In the genomic region with DNA sequence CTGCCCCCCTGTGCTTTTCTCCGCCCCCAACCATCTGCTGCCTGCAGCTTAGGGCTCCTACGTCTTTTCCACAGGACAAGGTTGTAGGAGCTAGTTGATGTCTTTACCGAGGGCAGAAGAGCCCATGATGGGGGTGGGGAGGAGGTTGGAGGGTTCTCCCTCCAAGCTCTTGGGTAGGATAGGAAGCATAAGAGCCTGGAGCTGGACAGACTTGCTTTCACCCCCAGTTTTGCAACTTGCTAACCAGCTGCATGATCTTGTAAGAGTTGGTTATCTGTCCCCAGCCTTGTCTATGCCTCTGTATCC, we compare ENCODE assay signal across 8 cellular contexts. TPM values are rescaled to one million over a fixed set of nuclear protein-coding genes. Genes with fewer than 3 reads are reported as not detected.
DNase-seq lines count a peak whose midpoint lies in the region; ATAC-seq and TF ChIP-seq lines count a peak whose summit lies in the region.

No MANE protein-coding gene starts in this region.

- H3K4me3 Mint-ChIP-seq in activated CD4-positive, alpha-beta T cell treated with anti-CD3 and anti-CD28 coated beads, Interleukin-2, amount 10 ng/mL, durations not matched to agents 7 days and 5 days, result peak overlapping the region; percentile 94
- peak overlapping the region; percentile 98 for H3K4me3 Mint-ChIP-seq in activated naive CD8-positive, alpha-beta T cell treated with anti-CD3 and anti-CD28 coated beads, Interleukin-2, amount 10 ng/mL, durations not matched to agents 7 days and 5 days

- 3 to 8% methylated on average over 3 of the region's 3 CpGs for WGBS in testis, 2 donors

- intact Hi-C loops in testis (cut with DNase I; ENCODE audit: low total_unique reads), result no loop called here

- peak overlapping the region; percentile 94 for H3K27ac Mint-ChIP-seq in activated CD4-positive, alpha-beta T cell treated with anti-CD3 and anti-CD28 coated beads, Interleukin-2, amount 10 ng/mL, durations not matched to agents 7 days and 5 days
- peak overlapping the region; percentile 94 for H3K27ac Mint-ChIP-seq in activated naive CD8-positive, alpha-beta T cell treated with anti-CD3 and anti-CD28 coated beads, Interleukin-2, amount 10 ng/mL, durations not matched to agents 7 days and 5 days

- CTCF ChIA-PET in activated CD4-positive, alpha-beta T cell treated with anti-CD3 and anti-CD28 coated beads, Interleukin-2, amount 10 ng/mL, durations not matched to agents 7 days and 5 days (lab: Charles Lee), result no interaction called here

- no peak for DNase-seq in activated CD4-positive, alpha-beta T cell treated with anti-CD3 and anti-CD28 coated beads, Interleukin-2, amount 10 ng/mL, durations not matched to agents 7 days and 5 days
- no peak for DNase-seq in activated CD4-positive, alpha-beta T cell treated with anti-CD3 and anti-CD28 coated beads for 48 hours
- no peak for DNase-seq in activated naive CD8-positive, alpha-beta T cell treated with anti-CD3 and anti-CD28 coated beads, Interleukin-2, amount 10 ng/mL, durations not matched to agents 7 days and 5 days
- no peak for DNase-seq in kidney epithelial cell (ENCODE audit: low read depth)
- DNase-seq in testis, result no peak
- DNase-seq in NCI-H2029 treated with DMSO at 0.1 percent for 48 hours (lab: John Stamatoyannopoulos, UW), result no peak
- no peak for DNase-seq in stimulated activated CD4-positive, alpha-beta T cell treated with anti-CD3 and anti-CD28 coated beads, Interleukin-4, amount 100 ng/mL, for 4 hours

- peaks cover 47% of the 10 kb centered on the region for H3K36me3 Mint-ChIP-seq in activated CD4-positive, alpha-beta T cell treated with anti-CD3 and anti-CD28 coated beads, Interleukin-2, amount 10 ng/mL, durations not matched to agents 7 days and 5 days (ENCODE audit: low read depth)
- peaks cover 19% of the 10 kb centered on the region for H3K36me3 Mint-ChIP-seq in activated naive CD8-positive, alpha-beta T cell treated with anti-CD3 and anti-CD28 coated beads, Interleukin-2, amount 10 ng/mL, durations not matched to agents 7 days and 5 days

- TF ChIP-seq CTCF in kidney epithelial cell (IDR thresholded peaks at IDR 0.05; ENCODE audit: insufficient read depth, low read length, poor library complexity, severe bottlenecking) (no peak), testis (IDR thresholded peaks at IDR 0.05) (no peak)

- no peaks in the 10 kb centered on the region for H3K9me3 ChIP-seq in testis

- H3K4me3 ChIP-seq in kidney epithelial cell (ENCODE audit: low read depth, low read length) (peak overlapping the region; percentile 72), testis (peak overlapping the region; percentile 95 to 97)

- no peaks in the 10 kb centered on the region for H3K27me3 ChIP-seq in kidney epithelial cell (ENCODE audit: control insufficient read depth, insufficient read depth, low read length)
- no peaks in the 10 kb centered on the region for H3K27me3 ChIP-seq in testis

- TF ChIP-seq POLR2A in testis (IDR thresholded peaks at IDR 0.05), result no peak

- no peak overlapping the region for H3K27ac ChIP-seq in testis

- no peaks in the 10 kb centered on the region for H3K9me3 Mint-ChIP-seq in activated CD4-positive, alpha-beta T cell treated with anti-CD3 and anti-CD28 coated beads, Interleukin-2, amount 10 ng/mL, durations not matched to agents 7 days and 5 days
- no peaks in the 10 kb centered on the region for H3K9me3 Mint-ChIP-seq in activated naive CD8-positive, alpha-beta T cell treated with anti-CD3 and anti-CD28 coated beads, Interleukin-2, amount 10 ng/mL, durations not matched to agents 7 days and 5 days

- POLR2A ChIA-PET in activated CD4-positive, alpha-beta T cell treated with anti-CD3 and anti-CD28 coated beads, Interleukin-2, amount 10 ng/mL, durations not matched to agents 7 days and 5 days (lab: Charles Lee), result no interaction called here
- POLR2A ChIA-PET in activated naive CD8-positive, alpha-beta T cell treated with anti-CD3 and anti-CD28 coated beads, Interleukin-2, amount 10 ng/mL, durations not matched to agents 7 days and 5 days (lab: Charles Lee), result interaction anchor here (0.6 to 1.8 kb wide), 4 partner anchors 22 to 473 kb away, joined by 3 to 5 read pairs (median 4); partner anchors contain the start of gene EIF2B5

- no peak for ATAC-seq in activated naive CD8-positive, alpha-beta T cell treated with anti-CD3 and anti-CD28 coated beads, Interleukin-2, amount 10 ng/mL, durations not matched to agents 7 days and 5 days (ENCODE audit: low read depth)
- no peak for ATAC-seq in GM19351 (IDR thresholded peaks at IDR 0.05; ENCODE audit: unreplicated experiment)

- peaks cover 36% of the 10 kb centered on the region for H3K4me1 Mint-ChIP-seq in activated CD4-positive, alpha-beta T cell treated with anti-CD3 and anti-CD28 coated beads, Interleukin-2, amount 10 ng/mL, durations not matched to agents 7 days and 5 days
- H3K4me1 Mint-ChIP-seq in activated naive CD8-positive, alpha-beta T cell treated with anti-CD3 and anti-CD28 coated beads, Interleukin-2, amount 10 ng/mL, durations not matched to agents 7 days and 5 days, result peaks cover 18% of the 10 kb centered on the region

- H3K27me3 Mint-ChIP-seq in activated CD4-positive, alpha-beta T cell treated with anti-CD3 and anti-CD28 coated beads, Interleukin-2, amount 10 ng/mL, durations not matched to agents 7 days and 5 days, result no peaks in the 10 kb centered on the region
- H3K27me3 Mint-ChIP-seq in activated naive CD8-positive, alpha-beta T cell treated with anti-CD3 and anti-CD28 coated beads, Interleukin-2, amount 10 ng/mL, durations not matched to agents 7 days and 5 days, result no peaks in the 10 kb centered on the region

- H3K4me1 ChIP-seq in testis, result peaks cover 21% of the 10 kb centered on the region

- H3K36me3 ChIP-seq in kidney epithelial cell (ENCODE audit: control insufficient read depth, insufficient read depth, low read length) (peaks cover 9% of the 10 kb centered on the region), testis (ENCODE audit: low read depth, missing control alignments) (no peaks in the 10 kb centered on the region)

RNA-seq across cellular contexts. Expression of gene ABCF3, which starts 0.9 kb away (rescaled TPM):
- 10 to 100 TPM; 62.2 to 64.4 TPM for total RNA-seq in activated CD4-positive, alpha-beta T cell treated with anti-CD3 and anti-CD28 coated beads, Interleukin-2, amount 10 ng/mL, durations not matched to agents 7 days and 5 days
- total RNA-seq in activated naive CD8-positive, alpha-beta T cell treated with anti-CD3 and anti-CD28 coated beads, Interleukin-2, amount 10 ng/mL, durations not matched to agents 7 days and 5 days, result 10 to 100 TPM; 68.6 to 76.3 TPM
- total RNA-seq in kidney epithelial cell (55.7 and 57.9 TPM in 2 replicates), testis (100 to 1,000 TPM; 111 to 115 TPM)
- 69.3 TPM for polyA plus RNA-seq in testis (ENCODE audit: insufficient read depth, low read depth, low replicate concordance)

RNA-seq across cellular contexts. Expression of gene AP2M1, which starts 12.2 kb away (rescaled TPM):
- 100 to 1,000 TPM; 222 to 223 TPM for total RNA-seq in activated CD4-positive, alpha-beta T cell treated with anti-CD3 and anti-CD28 coated beads, Interleukin-2, amount 10 ng/mL, durations not matched to agents 7 days and 5 days
- total RNA-seq in activated naive CD8-positive, alpha-beta T cell treated with anti-CD3 and anti-CD28 coated beads, Interleukin-2, amount 10 ng/mL, durations not matched to agents 7 days and 5 days, result 100 to 1,000 TPM; 210 to 213 TPM
- total RNA-seq in kidney epithelial cell (282 and 297 TPM in 2 replicates), testis (100 to 1,000 TPM; 238 to 334 TPM)
- polyA plus RNA-seq in testis (ENCODE audit: insufficient read depth, low read depth, low replicate concordance), result 346 TPM

RNA-seq across cellular contexts. Expression of gene DVL3, which starts 31.7 kb away (rescaled TPM):
- 10 to 100 TPM; 35.0 to 36.3 TPM for total RNA-seq in activated CD4-positive, alpha-beta T cell treated with anti-CD3 and anti-CD28 coated beads, Interleukin-2, amount 10 ng/mL, durations not matched to agents 7 days and 5 days
- total RNA-seq in activated naive CD8-positive, alpha-beta T cell treated with anti-CD3 and anti-CD28 coated beads, Interleukin-2, amount 10 ng/mL, durations not matched to agents 7 days and 5 days, result 10 to 100 TPM; 39.9 to 41.0 TPM
- 51.7 and 61.6 TPM in 2 replicates for total RNA-seq in kidney epithelial cell
- 10 to 100 TPM; 80.5 to 86.8 TPM for total RNA-seq in testis
- 53.7 TPM for polyA plus RNA-seq in testis (ENCODE audit: insufficient read depth, low read depth, low replicate concordance)

RNA-seq across cellular contexts. Expression of gene VWA5B2, which starts 42.5 kb away (rescaled TPM):
- not detected for total RNA-seq in activated CD4-positive, alpha-beta T cell treated with anti-CD3 and anti-CD28 coated beads, Interleukin-2, amount 10 ng/mL, durations not matched to agents 7 days and 5 days
- under 1 TPM in 1 of 2 experiments, not detected in 1; 0.25 TPM for total RNA-seq in activated naive CD8-positive, alpha-beta T cell treated with anti-CD3 and anti-CD28 coated beads, Interleukin-2, amount 10 ng/mL, durations not matched to agents 7 days and 5 days
- total RNA-seq in kidney epithelial cell (0.07 TPM in 1 of 2 replicates, not detected in the other), testis (10 to 100 TPM; 13.8 to 17.6 TPM)
- 2.5 TPM for polyA plus RNA-seq in testis (ENCODE audit: insufficient read depth, low read depth, low replicate concordance)

RNA-seq across cellular contexts. Expression of gene EIF2B5, which starts 51.7 kb away (rescaled TPM):
- 10 to 100 TPM; 53.0 to 60.0 TPM for total RNA-seq in activated CD4-positive, alpha-beta T cell treated with anti-CD3 and anti-CD28 coated beads, Interleukin-2, amount 10 ng/mL, durations not matched to agents 7 days and 5 days
- total RNA-seq in activated naive CD8-positive, alpha-beta T cell treated with anti-CD3 and anti-CD28 coated beads, Interleukin-2, amount 10 ng/mL, durations not matched to agents 7 days and 5 days, result 10 to 100 TPM; 54.7 to 61.8 TPM
- 28.8 and 33.8 TPM in 2 replicates for total RNA-seq in kidney epithelial cell
- total RNA-seq in testis, result 10 to 100 TPM; 37.2 to 48.1 TPM
- 36.7 TPM for polyA plus RNA-seq in testis (ENCODE audit: insufficient read depth, low read depth, low replicate concordance)
